In the genomic region with DNA sequence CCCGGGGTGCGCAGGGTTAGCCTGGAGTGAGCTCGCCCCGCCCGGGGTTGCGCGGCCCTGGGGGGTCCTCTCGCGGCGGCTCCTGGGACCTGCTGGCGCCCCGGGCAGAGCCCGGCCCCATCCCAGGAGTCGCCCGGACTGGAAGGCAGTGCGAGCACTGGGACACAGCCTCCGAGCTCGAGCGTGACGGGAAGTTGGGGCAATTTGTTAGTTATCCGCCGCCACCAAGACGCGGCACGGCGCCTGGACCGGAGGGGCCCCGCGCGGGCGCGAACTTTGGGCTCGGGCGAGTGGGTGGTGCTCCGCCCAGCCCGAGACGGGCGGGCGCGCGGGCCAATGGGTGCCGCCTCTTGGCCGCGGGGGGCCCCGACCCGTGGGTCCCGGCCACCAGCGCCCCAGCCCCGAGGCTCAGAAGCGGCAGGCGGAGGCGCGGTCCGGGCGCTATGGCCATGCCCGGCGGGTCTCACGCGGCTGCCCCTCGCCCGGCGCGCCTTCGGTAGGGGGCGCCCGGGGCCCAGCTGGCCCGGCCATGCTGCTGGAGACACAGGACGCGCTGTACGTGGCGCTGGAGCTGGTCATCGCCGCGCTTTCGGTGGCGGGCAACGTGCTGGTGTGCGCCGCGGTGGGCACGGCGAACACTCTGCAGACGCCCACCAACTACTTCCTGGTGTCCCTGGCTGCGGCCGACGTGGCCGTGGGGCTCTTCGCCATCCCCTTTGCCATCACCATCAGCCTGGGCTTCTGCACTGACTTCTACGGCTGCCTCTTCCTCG, we compare ENCODE assay signal across 8 cellular contexts.
A peak's percentile ranks its signal among the peaks of the same experiment; 100 is the strongest.
DNase-seq lines count a peak whose midpoint lies in the region; ATAC-seq lines count a peak whose summit lies in the region.

A gene (plus strand): TSS at position 411 of the 773 bp plus-strand sequence. CDS start 119 bp downstream, at position 530.

- peak; percentile 75 to 83 for ATAC-seq in stimulated activated naive B cell treated with anti-CD40 and anti-IgM and Interleukin-4, amounts not matched to agents 10 μg/mL and 1 μg/mL and 100 μg/mL, for 72 hours (replicated peaks)
- no peak for ATAC-seq in HG02852 (IDR thresholded peaks at IDR 0.05; ENCODE audit: unreplicated experiment)

- peak within 1 kb of the TSS; percentile 92 for H3K27ac ChIP-seq in epithelial cell of prostate

- peak within 1 kb of the TSS; percentile 20 for H3K27ac Mint-ChIP-seq in stimulated activated naive B cell treated with anti-CD40 and anti-IgM and Interleukin-4, amounts not matched to agents 10 μg/mL and 1 μg/mL and 100 μg/mL, for 72 hours

- H3K4me1 Mint-ChIP-seq in stimulated activated naive B cell treated with anti-CD40 and anti-IgM and Interleukin-4, amounts not matched to agents 10 μg/mL and 1 μg/mL and 100 μg/mL, for 72 hours, result peaks cover 10 to 22% of the 10 kb centered on the region in 2 donors

- peaks cover 0 to 5% of the 10 kb centered on the region in 2 donors for H3K36me3 Mint-ChIP-seq in stimulated activated naive B cell treated with anti-CD40 and anti-IgM and Interleukin-4, amounts not matched to agents 10 μg/mL and 1 μg/mL and 100 μg/mL, for 72 hours

- H3K27me3 Mint-ChIP-seq in stimulated activated naive B cell treated with anti-CD40 and anti-IgM and Interleukin-4, amounts not matched to agents 10 μg/mL and 1 μg/mL and 100 μg/mL, for 72 hours, result peaks cover 34 to 60% of the 10 kb centered on the region in 2 donors

- peaks cover 0 to 4% of the 10 kb centered on the region in 2 donors for H3K9me3 Mint-ChIP-seq in stimulated activated naive B cell treated with anti-CD40 and anti-IgM and Interleukin-4, amounts not matched to agents 10 μg/mL and 1 μg/mL and 100 μg/mL, for 72 hours

- peak within 1 kb of the TSS; percentile 83 for H3K4me3 Mint-ChIP-seq in stimulated activated naive B cell treated with anti-CD40 and anti-IgM and Interleukin-4, amounts not matched to agents 10 μg/mL and 1 μg/mL and 100 μg/mL, for 72 hours

- peak; percentile 37 for DNase-seq in COLO668 (lab: John Stamatoyannopoulos, UW; ENCODE audit: unreplicated experiment)
- DNase-seq in GOT3 (lab: John Stamatoyannopoulos, UW), result peak; percentile 61
- peak; percentile 53 for DNase-seq in NCI-H510A (lab: John Stamatoyannopoulos, UW)
- DNase-seq in activated CD8-positive, alpha-beta memory T cell treated with anti-CD3 and anti-CD28 coated beads for 48 hours (ENCODE audit: low read depth in 2 of 3, low spot score in 2 of 3), result peak in 2 of 3 experiments; percentile 23 to 49
- no peak for DNase-seq in epithelial cell of prostate (ENCODE audit: low read depth, low spot score)
- peak; percentile 34 for DNase-seq in midbrain (lab: John Stamatoyannopoulos, UW)
- peak; percentile 24 for DNase-seq in stimulated activated naive B cell treated with anti-CD40 and anti-IgM and Interleukin-4, amounts not matched to agents 10 μg/mL and 1 μg/mL and 100 μg/mL, for 72 hours
